ENCODE assay signal across 10 cellular contexts in the genomic region with DNA sequence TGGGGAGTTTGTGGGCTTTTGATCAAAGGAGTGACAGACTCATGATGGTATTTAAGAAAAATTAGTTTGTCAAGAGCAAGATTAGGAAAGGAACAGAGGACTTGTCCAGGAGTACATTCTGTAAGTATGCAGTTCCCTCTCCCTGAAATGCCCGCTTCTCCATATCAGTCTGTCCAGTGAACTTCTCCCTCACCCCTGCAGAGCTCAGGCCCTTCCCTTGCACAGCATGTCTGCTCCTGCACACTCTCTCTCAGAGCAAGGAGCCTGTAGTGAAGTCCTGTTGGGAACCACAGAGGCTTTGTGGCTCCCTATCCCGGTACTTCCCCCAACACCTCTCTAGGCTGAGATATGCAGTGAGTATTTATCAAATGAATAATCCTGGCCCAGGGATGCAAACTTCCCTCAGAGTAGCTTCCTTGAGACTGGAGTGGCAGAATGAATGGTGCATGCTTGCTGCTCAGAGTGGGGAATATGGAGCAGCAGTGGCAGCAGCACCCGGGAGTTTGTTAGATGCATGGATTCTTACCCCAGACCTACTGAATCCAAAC. TPM values are rescaled to one million over a fixed set of nuclear protein-coding genes. Genes with fewer than 3 reads are reported as not detected.
DNase-seq lines count a peak whose midpoint lies in the region; ATAC-seq and TF ChIP-seq lines count a peak whose summit lies in the region.
"Had no signal": no experiment of that assay in that cellular context is flagged by ENCODE, and none has a peak within 500 bp of the region (broad histone marks: within the 10 kb centered on the region; RNA-seq: fewer than 3 reads in every experiment).

No MANE protein-coding gene starts in this region.

- no peak for TF ChIP-seq RAD21 in SK-N-SH (IDR thresholded peaks at IDR 0.05; ENCODE audit: low read length)

- POLR2A ChIA-PET in SK-N-SH (lab: Yijun Ruan, JAX): interaction anchor here (0.6 to 1.2 kb wide), 2 partner anchors 49 to 293 kb away, joined by 3 to 6 read pairs; a partner anchor contains a TSS
- POLR2A ChIA-PET in activated naive CD8-positive, alpha-beta T cell treated with anti-CD3 and anti-CD28 coated beads, Interleukin-2, amount 10 ng/mL, durations not matched to agents 7 days and 5 days (lab: Charles Lee): interaction anchor here (1.0 to 2.0 kb wide), 4 partner anchors 49 to 616 kb away, joined by 3 to 9 read pairs (median 4); a partner anchor contains a TSS

- no peak overlapping the region for H3K9ac ChIP-seq in SK-N-SH

- no peak for TF ChIP-seq EP300 in SK-N-SH (IDR thresholded peaks at IDR 0.05; ENCODE audit: borderline replicate concordance in 1 of 2, low read depth in 1 of 2, low read length in 1 of 2)

- CTCF ChIA-PET in SK-N-SH (lab: Yijun Ruan, JAX): interaction anchor here (1.9 to 2.3 kb wide), 2 partner anchors 11 to 14 kb away, joined by 4 to 17 read pairs; no protein-coding TSS in a partner anchor

- WGBS in SK-N-SH (ENCODE audit: low lambda C conversion rate): 95% methylated on average over 3 of the region's 3 CpGs

- intact Hi-C loops in sciatic nerve (cut with DNase I): no loop called here
- intact Hi-C loops in dorsolateral prefrontal cortex (cut with DNase I): loop anchor here (5.0 to 10.0 kb wide), 3 partner anchors 46 to 431 kb away; a partner anchor contains a TSS

- peak overlapping the region; percentile 70 for H3K4me3 Mint-ChIP-seq in activated naive CD8-positive, alpha-beta T cell treated with anti-CD3 and anti-CD28 coated beads, Interleukin-2, amount 10 ng/mL, durations not matched to agents 7 days and 5 days

- H3K79me2 ChIP-seq in SK-N-SH (ENCODE audit: insufficient read depth): no peaks in the 10 kb centered on the region

- no peak overlapping the region for H2AFZ ChIP-seq in SK-N-SH (ENCODE audit: low read depth)

- no peaks in the 10 kb centered on the region for H3K9me3 ChIP-seq in SK-N-SH
- H3K9me3 ChIP-seq: adrenal gland had no signal

- no peaks in the 10 kb centered on the region for H3K9me2 ChIP-seq in SK-N-SH

- H3K27ac ChIP-seq in SK-N-SH (ENCODE audit: low read depth in 2 of 2, low read length in 1 of 2) (peak overlapping the region in 1 of 2 experiments; percentile 67; a peak in 2 of 4 replicates), dorsolateral prefrontal cortex (peak overlapping the region in 3 of 59 donors; percentile 8 to 16 (median 12))

- H3K36me3 Mint-ChIP-seq in activated naive CD8-positive, alpha-beta T cell treated with anti-CD3 and anti-CD28 coated beads, Interleukin-2, amount 10 ng/mL, durations not matched to agents 7 days and 5 days: peaks cover 21% of the 10 kb centered on the region

- ATAC-seq in SK-N-SH treated with all-trans-retinoic acid at 6 μM for 48 hours (peak; percentile 23; the same call in 2 of the 3 replicates), HG03108 (IDR thresholded peaks at IDR 0.05; ENCODE audit: unreplicated experiment) (peak; percentile 5), sciatic nerve (peak; percentile 27), GM18517 (IDR thresholded peaks at IDR 0.05; ENCODE audit: unreplicated experiment) (no peak)
- no peak for ATAC-seq in activated naive CD8-positive, alpha-beta T cell treated with anti-CD3 and anti-CD28 coated beads, Interleukin-2, amount 10 ng/mL, durations not matched to agents 7 days and 5 days (ENCODE audit: low read depth)

- DNase-seq in SK-N-SH (no peak), sciatic nerve (ENCODE audit: low spot score) (no peak), NOMO-1 (lab: John Stamatoyannopoulos, UW; ENCODE audit: unreplicated experiment in 2 of 2) (no peak), dorsolateral prefrontal cortex (no peak)
- DNase-seq in activated naive CD8-positive, alpha-beta T cell treated with anti-CD3 and anti-CD28 coated beads, Interleukin-2, amount 10 ng/mL, durations not matched to agents 7 days and 5 days: no peak
- DNase-seq: hypothalamus had no signal

- peaks cover 7 to 11% of the 10 kb centered on the region in 2 experiments for H3K36me3 ChIP-seq in SK-N-SH (replicated peaks in 1 of 2; ENCODE audit: control insufficient read depth in 1 of 2, insufficient read depth in 2 of 2, low read length in 1 of 2)
- H3K36me3 ChIP-seq: adrenal gland had no signal

- TF ChIP-seq CTCF in SK-N-SH (IDR thresholded peaks at IDR 0.05): no peak
- TF ChIP-seq CTCF in dorsolateral prefrontal cortex (IDR thresholded peaks at IDR 0.05 in 54 of 56, conservative IDR thresholded peaks at IDR 0.05 in 2 of 56; ENCODE audit: low read depth in 1 of 56, partially characterized antibody in 56 of 56): no peak

- peaks cover 0 to 51% of the 10 kb centered on the region in 2 experiments; a peak in 2 of 4 replicates for H3K4me1 ChIP-seq in SK-N-SH (ENCODE audit: control insufficient read depth in 1 of 2, insufficient read depth in 2 of 2, low read depth in 1 of 2, low read length in 1 of 2)

- no peaks in the 10 kb centered on the region for H3K27me3 ChIP-seq in SK-N-SH (ENCODE audit: insufficient read depth)
- no peaks in the 10 kb centered on the region for H3K27me3 ChIP-seq in dorsolateral prefrontal cortex
- H3K27me3 ChIP-seq: adrenal gland had no signal

- no peaks in the 10 kb centered on the region for H3F3A ChIP-seq in SK-N-SH (replicated peaks; ENCODE audit: insufficient read depth)

- H3K27ac Mint-ChIP-seq in activated naive CD8-positive, alpha-beta T cell treated with anti-CD3 and anti-CD28 coated beads, Interleukin-2, amount 10 ng/mL, durations not matched to agents 7 days and 5 days: peak overlapping the region; percentile 89

- no peak overlapping the region for H3K4me2 ChIP-seq in SK-N-SH

- no peaks in the 10 kb centered on the region for H4K20me1 ChIP-seq in SK-N-SH (ENCODE audit: insufficient read depth)

- no peaks in the 10 kb centered on the region for H3K9me3 Mint-ChIP-seq in activated naive CD8-positive, alpha-beta T cell treated with anti-CD3 and anti-CD28 coated beads, Interleukin-2, amount 10 ng/mL, durations not matched to agents 7 days and 5 days

- no peaks in the 10 kb centered on the region for H3K27me3 Mint-ChIP-seq in activated naive CD8-positive, alpha-beta T cell treated with anti-CD3 and anti-CD28 coated beads, Interleukin-2, amount 10 ng/mL, durations not matched to agents 7 days and 5 days

- H3K4me1 Mint-ChIP-seq in activated naive CD8-positive, alpha-beta T cell treated with anti-CD3 and anti-CD28 coated beads, Interleukin-2, amount 10 ng/mL, durations not matched to agents 7 days and 5 days: peaks cover 17% of the 10 kb centered on the region

- H3K4me3 ChIP-seq in SK-N-SH (ENCODE audit: low read depth in 2 of 2, low read length in 1 of 2): no peak overlapping the region
- H3K4me3 ChIP-seq in dorsolateral prefrontal cortex: peak overlapping the region in 5 of 59 donors; percentile 9 to 41 (median 33)

TF ChIP-seq in SK-N-SH treated with all-trans-retinoic acid at 6 μM for 48 hours, 23 proteins besides CTCF, POLR2A, EP300 and RAD21 (continues in another document):
- TF ChIP-seq, protein P1, sequence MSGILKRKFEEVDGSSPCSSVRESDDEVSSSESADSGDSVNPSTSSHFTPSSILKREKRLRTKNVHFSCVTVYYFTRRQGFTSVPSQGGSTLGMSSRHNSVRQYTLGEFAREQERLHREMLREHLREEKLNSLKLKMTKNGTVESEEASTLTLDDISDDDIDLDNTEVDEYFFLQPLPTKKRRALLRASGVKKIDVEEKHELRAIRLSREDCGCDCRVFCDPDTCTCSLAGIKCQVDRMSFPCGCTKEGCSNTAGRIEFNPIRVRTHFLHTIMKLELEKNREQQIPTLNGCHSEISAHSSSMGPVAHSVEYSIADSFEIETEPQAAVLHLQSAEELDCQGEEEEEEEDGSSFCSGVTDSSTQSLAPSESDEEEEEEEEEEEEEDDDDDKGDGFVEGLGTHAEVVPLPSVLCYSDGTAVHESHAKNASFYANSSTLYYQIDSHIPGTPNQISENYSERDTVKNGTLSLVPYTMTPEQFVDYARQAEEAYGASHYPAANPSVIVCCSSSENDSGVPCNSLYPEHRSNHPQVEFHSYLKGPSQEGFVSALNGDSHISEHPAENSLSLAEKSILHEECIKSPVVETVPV (CRISPR knock-in tag; IDR thresholded peaks at IDR 0.05): no peak
- no peak for TF ChIP-seq ZFP3 (CRISPR knock-in tag; IDR thresholded peaks at IDR 0.05)
- no peak for TF ChIP-seq ARNTL (CRISPR knock-in tag; IDR thresholded peaks at IDR 0.05; ENCODE audit: borderline replicate concordance, low read depth)

TF ChIP-seq in SK-N-SH, 30 proteins besides CTCF, POLR2A, EP300 and RAD21 (continues in another document):
- TF ChIP-seq, protein P2, sequence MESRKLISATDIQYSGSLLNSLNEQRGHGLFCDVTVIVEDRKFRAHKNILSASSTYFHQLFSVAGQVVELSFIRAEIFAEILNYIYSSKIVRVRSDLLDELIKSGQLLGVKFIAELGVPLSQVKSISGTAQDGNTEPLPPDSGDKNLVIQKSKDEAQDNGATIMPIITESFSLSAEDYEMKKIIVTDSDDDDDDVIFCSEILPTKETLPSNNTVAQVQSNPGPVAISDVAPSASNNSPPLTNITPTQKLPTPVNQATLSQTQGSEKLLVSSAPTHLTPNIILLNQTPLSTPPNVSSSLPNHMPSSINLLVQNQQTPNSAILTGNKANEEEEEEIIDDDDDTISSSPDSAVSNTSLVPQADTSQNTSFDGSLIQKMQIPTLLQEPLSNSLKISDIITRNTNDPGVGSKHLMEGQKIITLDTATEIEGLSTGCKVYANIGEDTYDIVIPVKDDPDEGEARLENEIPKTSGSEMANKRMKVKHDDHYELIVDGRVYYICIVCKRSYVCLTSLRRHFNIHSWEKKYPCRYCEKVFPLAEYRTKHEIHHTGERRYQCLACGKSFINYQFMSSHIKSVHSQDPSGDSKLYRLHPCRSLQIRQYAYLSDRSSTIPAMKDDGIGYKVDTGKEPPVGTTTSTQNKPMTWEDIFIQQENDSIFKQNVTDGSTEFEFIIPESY (IDR thresholded peaks at IDR 0.05; ENCODE audit: borderline replicate concordance, low read depth): no peak

RNA-seq across cellular contexts. Expression of a gene that starts 48.8 kb away (rescaled TPM):
- polyA plus RNA-seq in SK-N-SH (2012; rRNA removed): 15.9 and 16.2 TPM in 2 replicates
- 14.0 and 17.9 TPM in 2 replicates for polyA plus RNA-seq in SK-N-SH (2012; cell fraction: cytosol; rRNA removed)
- polyA plus RNA-seq in SK-N-SH (2012; cell fraction: nucleus; rRNA removed): 18.9 and 28.3 TPM in 2 replicates
- 10 to 100 TPM; 16.8 to 23.0 TPM for total RNA-seq in activated naive CD8-positive, alpha-beta T cell treated with anti-CD3 and anti-CD28 coated beads, Interleukin-2, amount 10 ng/mL, durations not matched to agents 7 days and 5 days
- 11.7 TPM for total RNA-seq in sciatic nerve
- total RNA-seq in dorsolateral prefrontal cortex: 10 to 100 TPM in 115 of 120 experiments, 1 to 10 TPM in 5; 7.6 to 28.1 (median 15.2) TPM

RNA-seq across cellular contexts. Expression of a gene that starts 57.2 kb away (rescaled TPM):
- 0.05 and 0.12 TPM in 2 replicates for polyA plus RNA-seq in SK-N-SH (2012; rRNA removed)
- polyA plus RNA-seq in SK-N-SH (2012; cell fraction: cytosol; rRNA removed): 0.01 TPM in 1 of 2 replicates, not detected in the other
- polyA plus RNA-seq in SK-N-SH (2012; cell fraction: nucleus; rRNA removed): 0.95 and 1.0 TPM in 2 replicates
- under 1 TPM; 0.26 to 0.28 TPM for total RNA-seq in activated naive CD8-positive, alpha-beta T cell treated with anti-CD3 and anti-CD28 coated beads, Interleukin-2, amount 10 ng/mL, durations not matched to agents 7 days and 5 days
- total RNA-seq in sciatic nerve (3.6 TPM), dorsolateral prefrontal cortex (1 to 10 TPM in 55 of 120 experiments, under 1 TPM in 58, not detected in 7; 0.20 to 4.0 (median 0.98) TPM)

Comparison
In these comparisons a context has a peak if more than half of its experiments do, and no peak if none do; other contexts are left out.
1. ATAC-seq: peak in SK-N-SH treated with all-trans-retinoic acid at 6 μM for 48 hours (single experiment), HG03108 (single experiment) and sciatic nerve (single experiment); none in activated naive CD8-positive, alpha-beta T cell treated with anti-CD3 and anti-CD28 coated beads, Interleukin-2, amount 10 ng/mL, durations not matched to agents 7 days and 5 days (single experiment) and GM18517 (single experiment).